In the genomic region with DNA sequence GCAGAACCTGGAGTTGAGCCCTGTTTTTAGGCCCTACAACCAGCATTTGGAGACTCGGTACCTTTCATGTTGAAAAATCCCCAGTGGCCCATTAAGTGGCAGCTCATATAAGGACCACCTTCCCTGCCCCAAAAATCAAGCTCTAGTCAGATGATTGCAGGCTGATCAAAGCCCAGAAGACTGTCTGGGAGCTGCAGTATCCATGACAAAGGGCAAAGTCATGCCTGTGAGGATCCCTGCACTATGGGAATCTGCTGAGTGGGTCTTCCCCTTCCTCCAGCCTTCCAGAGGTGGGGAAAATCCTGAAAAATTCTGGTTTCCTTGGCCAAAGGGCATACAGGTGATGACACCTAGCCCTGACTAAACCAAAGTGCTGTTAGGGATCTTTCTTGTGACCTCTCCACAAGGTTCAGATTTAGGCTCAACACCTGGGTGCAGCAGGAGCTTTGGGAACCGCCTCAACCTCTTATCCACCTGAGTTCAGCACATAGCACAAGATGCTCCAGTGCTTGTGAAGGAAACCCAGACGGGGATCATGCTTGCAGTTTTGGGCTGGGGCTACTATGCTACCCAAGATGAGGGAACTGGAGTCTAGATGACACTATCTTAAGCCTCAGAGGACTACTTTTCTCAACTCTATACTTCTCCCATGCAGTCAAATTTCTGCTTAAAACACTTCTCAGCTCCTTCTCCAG, we compare ENCODE assay signal across 9 cellular contexts. TPM values are rescaled to one million over a fixed set of nuclear protein-coding genes. Genes with fewer than 3 reads are reported as not detected.
A peak's percentile ranks its signal among the peaks of the same experiment; 100 is the strongest.
DNase-seq lines count a peak whose midpoint lies in the region; ATAC-seq and TF ChIP-seq lines count a peak whose summit lies in the region.
"Had no signal": no experiment of that assay in that cellular context is flagged by ENCODE, and none has a peak within 500 bp of the region (broad histone marks: within the 10 kb centered on the region; RNA-seq: fewer than 3 reads in every experiment).

No MANE protein-coding gene starts in this region.

- CTCF ChIA-PET in naive thymus-derived CD4-positive, alpha-beta T cell (lab: Charles Lee) = interaction anchor here (1.7 kb wide), 1 partner anchor 96 kb away, joined by 5 read pairs; no protein-coding TSS in a partner anchor

- peak overlapping the region; percentile 3 for H3K27ac Mint-ChIP-seq in central memory CD8-positive, alpha-beta T cell (ENCODE audit: low read depth)
- H3K27ac Mint-ChIP-seq in naive thymus-derived CD4-positive, alpha-beta T cell = peak overlapping the region in 8 of 9 donors; percentile 50 to 90 (median 84)

- peaks cover 7 to 13% of the 10 kb centered on the region in 2 donors for H3K4me1 ChIP-seq in naive thymus-derived CD4-positive, alpha-beta T cell (ENCODE audit: control insufficient read depth in 2 of 2, insufficient read depth in 2 of 2, low read length in 2 of 2)

- DNase-seq in LNCaP clone FGC (ENCODE audit: low read depth) (no peak), NCI-H187 treated with DMSO at 0.1 percent for 48 hours (lab: John Stamatoyannopoulos, UW) (no peak), iPS-NIHi11 (ENCODE audit: low spot score) (no peak), GM20000 (ENCODE audit: low spot score) (no peak)
- no peak for DNase-seq in central memory CD8-positive, alpha-beta T cell (ENCODE audit: low spot score in 2 of 2)
- DNase-seq in naive thymus-derived CD4-positive, alpha-beta T cell = no peak
- DNase-seq: SHP77 treated with DMSO at 0.1 percent for 48 hours had no signal

- H3K9me3 Mint-ChIP-seq in central memory CD8-positive, alpha-beta T cell = no peaks in the 10 kb centered on the region
- no peaks in the 10 kb centered on the region for H3K9me3 Mint-ChIP-seq in naive thymus-derived CD4-positive, alpha-beta T cell

- peak overlapping the region; percentile 85 for H3K4me3 Mint-ChIP-seq in central memory CD8-positive, alpha-beta T cell
- peak overlapping the region; percentile 42 to 84 (median 79) for H3K4me3 Mint-ChIP-seq in naive thymus-derived CD4-positive, alpha-beta T cell

- no peaks in the 10 kb centered on the region for H3K27me3 Mint-ChIP-seq in central memory CD8-positive, alpha-beta T cell
- H3K27me3 Mint-ChIP-seq in naive thymus-derived CD4-positive, alpha-beta T cell = peaks cover 0 to 10% (median 0%) of the 10 kb centered on the region in 5 donors

- H3K4me3 ChIP-seq in LNCaP clone FGC (ENCODE audit: low read depth, low read length) = peak overlapping the region; percentile 42
- H3K4me3 ChIP-seq in naive thymus-derived CD4-positive, alpha-beta T cell (ENCODE audit: low read length) = no peak overlapping the region

- POLR2A ChIA-PET in naive thymus-derived CD4-positive, alpha-beta T cell (lab: Charles Lee) = interaction anchor here (0.7 to 1.6 kb wide), 4 partner anchors 15 to 98 kb away, joined by 3 to 4 read pairs (median 3); no protein-coding TSS in a partner anchor

- TF ChIP-seq CTCF in C4-2B (conservative IDR thresholded peaks at IDR 0.05) = no peak
- no peak for TF ChIP-seq CTCF in LNCaP clone FGC (IDR thresholded peaks at IDR 0.05; ENCODE audit: control insufficient read depth, extremely low read depth, insufficient read depth)
- no peak for TF ChIP-seq CTCF in GM20000 (IDR thresholded peaks at IDR 0.05; ENCODE audit: extremely low read depth, missing control alignments)

- no peaks in the 10 kb centered on the region for H3K27me3 ChIP-seq in naive thymus-derived CD4-positive, alpha-beta T cell (ENCODE audit: control insufficient read depth in 2 of 2, insufficient read depth in 2 of 2, low read length in 2 of 2)

- H3K9me3 ChIP-seq in naive thymus-derived CD4-positive, alpha-beta T cell (ENCODE audit: control insufficient read depth in 2 of 3, low read length in 3 of 3) = no peaks in the 10 kb centered on the region

- H3K36me3 ChIP-seq in naive thymus-derived CD4-positive, alpha-beta T cell (ENCODE audit: control insufficient read depth in 2 of 3, insufficient read depth in 3 of 3, low read length in 3 of 3) = peaks cover 0 to 28% (median 13%) of the 10 kb centered on the region in 3 experiments

- peaks cover 23% of the 10 kb centered on the region for H3K36me3 Mint-ChIP-seq in central memory CD8-positive, alpha-beta T cell (ENCODE audit: insufficient read depth)
- peaks cover 0 to 26% (median 0%) of the 10 kb centered on the region in 5 donors for H3K36me3 Mint-ChIP-seq in naive thymus-derived CD4-positive, alpha-beta T cell

- intact Hi-C loops in naive thymus-derived CD4-positive, alpha-beta T cell (cut with micrococcal nuclease) = loop anchor here in 1 of 2 donors (1.0 to 5.0 kb wide), 2 partner anchors 38 to 86 kb away; no protein-coding TSS in a partner anchor

- peaks cover 30% of the 10 kb centered on the region for H3K4me1 Mint-ChIP-seq in central memory CD8-positive, alpha-beta T cell
- peaks cover 23 to 43% (median 32%) of the 10 kb centered on the region in 7 donors for H3K4me1 Mint-ChIP-seq in naive thymus-derived CD4-positive, alpha-beta T cell

- peak overlapping the region; percentile 99 for H3K27ac ChIP-seq in C4-2B
- H3K27ac ChIP-seq in naive thymus-derived CD4-positive, alpha-beta T cell (ENCODE audit: low read depth, low read length) = peak overlapping the region; percentile 68

- no peak for ATAC-seq in central memory CD8-positive, alpha-beta T cell (replicated peaks; ENCODE audit: extremely low read depth, poor library complexity, severe bottlenecking)
- no peak for ATAC-seq in naive thymus-derived CD4-positive, alpha-beta T cell
- ATAC-seq in GM21528 (IDR thresholded peaks at IDR 0.05; ENCODE audit: low FRiP score, unreplicated experiment) = no peak

RNA-seq across cellular contexts. Expression of a gene that starts 1.2 kb away (rescaled TPM):
- 10 to 100 TPM in 4 of 5 experiments, 1 to 10 TPM in 1; 8.1 to 20.7 (median 17.2) TPM for total RNA-seq in naive thymus-derived CD4-positive, alpha-beta T cell
- 1 to 10 TPM; 1.6 to 4.2 TPM for polyA plus RNA-seq in naive thymus-derived CD4-positive, alpha-beta T cell

RNA-seq across cellular contexts. Expression of a gene that starts 6.2 kb away (rescaled TPM):
- 10 to 100 TPM; 48.6 to 63.4 (median 53.8) TPM for total RNA-seq in naive thymus-derived CD4-positive, alpha-beta T cell
- polyA plus RNA-seq in naive thymus-derived CD4-positive, alpha-beta T cell = 10 to 100 TPM; 35.7 to 45.7 TPM

RNA-seq across cellular contexts. Expression of a gene that starts 6.3 kb away (rescaled TPM):
- 10 to 100 TPM; 39.3 to 68.4 (median 59.2) TPM for total RNA-seq in naive thymus-derived CD4-positive, alpha-beta T cell
- polyA plus RNA-seq in naive thymus-derived CD4-positive, alpha-beta T cell = 10 to 100 TPM; 32.8 to 38.8 TPM

RNA-seq across cellular contexts. Expression of a gene that starts 22.1 kb away (rescaled TPM):
- 10 to 100 TPM; 24.0 to 65.8 (median 62.2) TPM for total RNA-seq in naive thymus-derived CD4-positive, alpha-beta T cell
- polyA plus RNA-seq in naive thymus-derived CD4-positive, alpha-beta T cell = 1 to 10 TPM in 1 of 2 donors, under 1 TPM in 1; 0.90 to 2.8 TPM

RNA-seq across cellular contexts. Expression of a gene that starts 34.2 kb away (rescaled TPM):
- total RNA-seq in naive thymus-derived CD4-positive, alpha-beta T cell = 1 to 10 TPM in 4 of 5 experiments, under 1 TPM in 1; 0.56 to 7.0 (median 1.7) TPM
- not detected for polyA plus RNA-seq in naive thymus-derived CD4-positive, alpha-beta T cell
